Comparison of ENCODE assay signal across 30 cellular contexts in the genomic region with DNA sequence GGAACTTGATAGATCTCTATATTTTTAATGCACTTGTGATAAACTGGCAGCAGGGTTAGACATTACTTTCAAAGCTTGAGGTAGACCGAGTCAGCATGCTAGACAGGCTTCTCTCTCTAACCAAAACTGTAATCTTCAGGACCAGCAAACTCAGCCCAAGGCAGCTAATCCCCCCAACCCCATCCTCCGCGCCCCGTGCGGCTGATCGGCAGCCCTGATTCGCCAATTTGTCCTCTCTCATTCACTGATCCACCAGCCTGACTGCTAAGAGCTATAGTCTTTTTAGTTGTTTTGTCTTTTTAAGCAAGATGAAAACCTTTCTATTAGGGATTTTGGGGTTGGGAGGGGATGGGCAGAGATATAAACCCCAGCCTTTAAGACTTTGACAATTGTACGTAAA.
"Had no signal": no experiment of that assay in that cellular context is flagged by ENCODE, and none has a peak within 500 bp of the region (broad histone marks: within the 10 kb centered on the region; RNA-seq: fewer than 3 reads in every experiment).

No MANE protein-coding gene starts in this region.

- H3K27ac ChIP-seq: colonic mucosa, esophagus muscularis mucosa, foreskin keratinocyte, gastroesophageal sphincter, lower lobe of right lung, pancreas, suprapubic skin, transverse colon, vagina had no signal

- DNase-seq: colonic mucosa; effector memory CD4-positive, alpha-beta T cell; foreskin keratinocyte; glutamatergic neuron; heart right ventricle; hippocampal formation; islet precursor cell; left ventricle myocardium superior; lower lobe of right lung; mucosa of descending colon; naive B cell; pancreas; stimulated activated CD4-positive, alpha-beta T cell treated with anti-CD3 and anti-CD28 coated beads, Interleukin-12 subunit alpha, Interleukin-12 subunit beta, amount 100 ng/mL, for 4 hours; stimulated activated CD4-positive, alpha-beta T cell treated with anti-CD3 and anti-CD28 coated beads, Interleukin-1b, Interleukin-23, amount 100 ng/mL, for 48 hours; stimulated activated CD4-positive, alpha-beta T cell treated with anti-CD3 and anti-CD28 coated beads, Interleukin-4, amount 100 ng/mL, for 1 hour; stimulated activated CD8-positive, alpha-beta memory T cell treated with anti-CD3 and anti-CD28 coated beads, Interleukin-4, amount 100 ng/mL, for 48 hours; stimulated activated naive CD4-positive, alpha-beta T cell; stimulated activated naive CD8-positive, alpha-beta T cell treated with anti-CD3 and anti-CD28 coated beads, Interleukin-15, amount 100 ng/mL, for 72 hours; transverse colon had no signal

- H3K27me3 Mint-ChIP-seq: dendritic cell treated with granulocyte-macrophage colony-stimulating factor and Interleukin-4, amounts not matched to agents 40 ng/mL and 50 ng/mL, for 4 days; memory B cell; naive B cell; natural killer cell treated with Interleukin-12 subunit alpha and Interleukin-12 subunit beta and Interleukin-15 and Interleukin-18, amount 100 ng/mL, for 72 hours; progenitor cell of endocrine pancreas; stimulated activated naive CD8-positive, alpha-beta T cell treated with anti-CD3 and anti-CD28 coated beads, Interleukin-15, amount 100 ng/mL, for 72 hours had no signal

- H3K4me3 Mint-ChIP-seq: dendritic cell treated with granulocyte-macrophage colony-stimulating factor and Interleukin-4, amounts not matched to agents 40 ng/mL and 50 ng/mL, for 4 days; memory B cell; naive B cell; natural killer cell treated with Interleukin-12 subunit alpha and Interleukin-12 subunit beta and Interleukin-15 and Interleukin-18, amount 100 ng/mL, for 72 hours; stimulated activated naive CD8-positive, alpha-beta T cell treated with anti-CD3 and anti-CD28 coated beads, Interleukin-15, amount 100 ng/mL, for 72 hours had no signal

- H3K9me3 ChIP-seq: colonic mucosa, esophagus muscularis mucosa, gastroesophageal sphincter, heart right ventricle, lower lobe of right lung, mucosa of descending colon, pancreas, suprapubic skin, transverse colon, vagina had no signal

- H3K27ac Mint-ChIP-seq: dendritic cell treated with granulocyte-macrophage colony-stimulating factor and Interleukin-4, amounts not matched to agents 40 ng/mL and 50 ng/mL, for 4 days; memory B cell; progenitor cell of endocrine pancreas; stimulated activated naive CD8-positive, alpha-beta T cell treated with anti-CD3 and anti-CD28 coated beads, Interleukin-15, amount 100 ng/mL, for 72 hours had no signal

- H3K27me3 ChIP-seq: colonic mucosa, esophagus muscularis mucosa, foreskin keratinocyte, gastroesophageal sphincter, heart right ventricle, pancreas, suprapubic skin, transverse colon, vagina had no signal

- H3K4me1 ChIP-seq: colonic mucosa, esophagus muscularis mucosa, pancreas, suprapubic skin, vagina had no signal

- H3K4me3 ChIP-seq: colonic mucosa, esophagus muscularis mucosa, gastroesophageal sphincter, heart right ventricle, lower lobe of right lung, mucosa of descending colon, pancreas, smooth muscle cell, suprapubic skin, transverse colon, vagina had no signal

- ATAC-seq: foreskin keratinocyte; gastroesophageal sphincter; heart right ventricle; left ventricle myocardium superior; lower lobe of right lung; mucosa of descending colon; natural killer cell treated with Interleukin-12 subunit alpha and Interleukin-12 subunit beta and Interleukin-15 and Interleukin-18, amount 100 ng/mL, for 72 hours; pancreas; sciatic nerve; stimulated activated naive CD8-positive, alpha-beta T cell treated with anti-CD3 and anti-CD28 coated beads, Interleukin-15, amount 100 ng/mL, for 72 hours had no signal

- FAIRE-seq: endothelial cell of umbilical vein, pancreas had no signal

- H3K4me2 ChIP-seq: smooth muscle cell had no signal

- H3K9me3 Mint-ChIP-seq: dendritic cell treated with granulocyte-macrophage colony-stimulating factor and Interleukin-4, amounts not matched to agents 40 ng/mL and 50 ng/mL, for 4 days; memory B cell; naive B cell; natural killer cell treated with Interleukin-12 subunit alpha and Interleukin-12 subunit beta and Interleukin-15 and Interleukin-18, amount 100 ng/mL, for 72 hours; stimulated activated naive CD8-positive, alpha-beta T cell treated with anti-CD3 and anti-CD28 coated beads, Interleukin-15, amount 100 ng/mL, for 72 hours had no signal
